12 cellular contexts compared by ENCODE assay signal in the genomic region with DNA sequence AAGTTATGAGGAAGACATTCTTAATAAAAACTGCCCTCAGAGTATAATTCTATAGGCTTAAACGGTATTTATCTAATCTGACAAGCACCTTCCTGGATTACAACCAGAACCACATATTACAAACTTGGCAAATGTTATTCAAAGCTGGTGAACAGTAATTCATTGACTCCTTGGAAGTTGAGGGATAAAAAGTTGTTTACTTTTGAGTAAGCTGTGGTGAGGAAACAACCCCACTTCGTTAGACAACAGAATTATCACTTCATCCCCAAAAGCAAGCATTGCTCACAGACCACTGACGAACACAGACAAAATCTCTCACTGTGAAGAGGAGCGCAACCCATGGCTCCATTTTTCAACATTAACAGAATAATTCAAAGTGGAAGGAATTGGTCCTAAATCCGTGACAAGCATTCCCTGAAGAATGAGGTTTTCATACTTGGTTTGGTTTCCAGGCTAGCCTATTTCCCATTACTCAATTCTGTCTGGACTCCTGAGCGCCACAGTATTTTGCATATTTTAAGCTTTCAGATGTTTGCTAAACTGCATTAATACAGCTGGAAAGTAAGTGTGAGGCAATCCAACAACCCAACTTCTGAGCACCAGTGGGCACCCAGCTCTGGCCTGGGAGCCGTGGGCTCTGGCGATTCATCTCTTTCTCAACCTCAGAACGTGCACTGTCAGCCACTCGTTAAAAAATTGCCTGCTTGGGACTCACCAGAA. TPM values are rescaled to one million over a fixed set of nuclear protein-coding genes. Genes with fewer than 3 reads are reported as not detected.
DNase-seq lines count a peak whose midpoint lies in the region; ATAC-seq and TF ChIP-seq lines count a peak whose summit lies in the region.
"Had no signal": no experiment of that assay in that cellular context is flagged by ENCODE, and none has a peak within 500 bp of the region (broad histone marks: within the 10 kb centered on the region; RNA-seq: fewer than 3 reads in every experiment).

No MANE protein-coding gene starts in this region.

- peaks cover 96% of the 10 kb centered on the region for H3K4me1 ChIP-seq in DOHH2 (ENCODE audit: control insufficient read depth, low read length)
- peaks cover 73% of the 10 kb centered on the region for H3K4me1 ChIP-seq in neural progenitor cell

- H3K4me3 ChIP-seq in DOHH2 (ENCODE audit: low read length) (peak overlapping the region; percentile 79), neural progenitor cell (no peak overlapping the region), H7 (ENCODE audit: insufficient read depth, low read depth, low read length) (no peak overlapping the region)

- H4K20me1 ChIP-seq in DOHH2 (ENCODE audit: control insufficient read depth, insufficient read depth, low read depth, low read length) = peaks cover 64% of the 10 kb centered on the region
- peaks cover 100% of the 10 kb centered on the region for H4K20me1 ChIP-seq in neural progenitor cell (ENCODE audit: low read depth)

- H3K27me3 Mint-ChIP-seq in neural progenitor cell (ENCODE audit: insufficient read depth, low read depth) = no peaks in the 10 kb centered on the region

- H3F3A ChIP-seq in DOHH2 (ENCODE audit: control insufficient read depth, insufficient read depth) (peaks cover 15% of the 10 kb centered on the region), neural progenitor cell (ENCODE audit: low read depth) (peaks cover 37% of the 10 kb centered on the region)

- peaks cover 24% of the 10 kb centered on the region for H3K36me3 Mint-ChIP-seq in neural progenitor cell

- no peak overlapping the region for H3K27ac Mint-ChIP-seq in neural progenitor cell

- H3K9me3 Mint-ChIP-seq in neural progenitor cell = peaks cover 8% of the 10 kb centered on the region
- H3K9me3 Mint-ChIP-seq: stimulated activated memory B cell treated with anti-CD40 and anti-IgM and Interleukin-4, amounts not matched to agents 10 μg/mL and 1 μg/mL and 100 μg/mL, for 72 hours had no signal

- no peak for ATAC-seq in GM19463 (IDR thresholded peaks at IDR 0.05; ENCODE audit: unreplicated experiment)

- H3K9me2 ChIP-seq in DOHH2 (replicated peaks; ENCODE audit: control insufficient read depth, low read length) = no peaks in the 10 kb centered on the region

- H3K27ac ChIP-seq in DOHH2 (ENCODE audit: low read depth, low read length) = peak overlapping the region; percentile 89
- peak overlapping the region; percentile 44 for H3K27ac ChIP-seq in neural progenitor cell

- H3K36me3 ChIP-seq in DOHH2 (ENCODE audit: control insufficient read depth, low read length) = peaks cover 44% of the 10 kb centered on the region
- no peaks in the 10 kb centered on the region for H3K36me3 ChIP-seq in neural progenitor cell
- H3K36me3 ChIP-seq in H7 (replicated peaks; ENCODE audit: control insufficient read depth, insufficient read depth, low read length) = no peaks in the 10 kb centered on the region
- H3K36me3 ChIP-seq: brain microvascular endothelial cell had no signal

- no peaks in the 10 kb centered on the region for H3K9me3 ChIP-seq in DOHH2 (ENCODE audit: control insufficient read depth, insufficient read depth, low read length)
- H3K9me3 ChIP-seq in neural progenitor cell (ENCODE audit: low read depth) = no peaks in the 10 kb centered on the region

- TF ChIP-seq CTCF in DOHH2 (IDR thresholded peaks at IDR 0.05; ENCODE audit: low read depth, low read length, poor library complexity, severe bottlenecking) (no peak), neural progenitor cell (IDR thresholded peaks at IDR 0.05) (no peak)

- DNase-seq in HCEC 1CT = peak; percentile 69
- DNase-seq in amniotic epithelial cell (ENCODE audit: low read depth) = peak; percentile 82
- no peak for DNase-seq in neural progenitor cell (ENCODE audit: low spot score)
- DNase-seq in H7 = no peak
- DNase-seq in NCI-H748 (lab: John Stamatoyannopoulos, UW; ENCODE audit: unreplicated experiment) = no peak
- DNase-seq: activated CD8-positive, alpha-beta memory T cell treated with anti-CD3 and anti-CD28 coated beads, Interleukin-2, amount 50 U/mL, for 4 hours; brain microvascular endothelial cell; NCI-H345; stimulated activated CD4-positive, alpha-beta T cell treated with anti-CD3 and anti-CD28 coated beads, Interleukin-2, amount 100 ng/mL, for 24 hours had no signal

- no peak overlapping the region for H3K4me3 Mint-ChIP-seq in neural progenitor cell
- H3K4me3 Mint-ChIP-seq: stimulated activated memory B cell treated with anti-CD40 and anti-IgM and Interleukin-4, amounts not matched to agents 10 μg/mL and 1 μg/mL and 100 μg/mL, for 72 hours had no signal

- peaks cover 100% of the 10 kb centered on the region for H3K79me2 ChIP-seq in DOHH2 (ENCODE audit: control insufficient read depth, low read length)
- peaks cover 100% of the 10 kb centered on the region for H3K79me2 ChIP-seq in neural progenitor cell (ENCODE audit: low read depth)

- peaks cover 49% of the 10 kb centered on the region for H3K4me1 Mint-ChIP-seq in neural progenitor cell

- H3K27me3 ChIP-seq in DOHH2 (ENCODE audit: control insufficient read depth, low read length) = no peaks in the 10 kb centered on the region
- H3K27me3 ChIP-seq in neural progenitor cell = no peaks in the 10 kb centered on the region
- H3K27me3 ChIP-seq in H7 (ENCODE audit: control insufficient read depth, insufficient read depth, low read length) = no peaks in the 10 kb centered on the region
- H3K27me3 ChIP-seq: brain microvascular endothelial cell had no signal

- H3K4me2 ChIP-seq in DOHH2 (ENCODE audit: low read length) = peak overlapping the region; percentile 69
- peak overlapping the region; percentile 9 for H3K4me2 ChIP-seq in neural progenitor cell

- no peak overlapping the region for H3K9ac ChIP-seq in neural progenitor cell

- no peak overlapping the region for H2AFZ ChIP-seq in neural progenitor cell (replicated peaks)

RNA-seq across cellular contexts. Expression of gene LRIG1, which starts 32.6 kb away (rescaled TPM):
- total RNA-seq in neural progenitor cell (ENCODE audit: low replicate concordance) = 169 and 184 TPM in 2 replicates
- 69.7 and 101 TPM in 2 replicates for total RNA-seq in H7 (2014; rRNA removed; shearing (Covaris generic))

Comparison
In these comparisons a context has a peak if more than half of its experiments do, and no peak if none do; other contexts are left out.
1. DNase-seq: peak in HCEC 1CT (single experiment) and amniotic epithelial cell (single experiment); none in neural progenitor cell (single experiment), H7 (single experiment) and NCI-H748 (single experiment).